In genomic region chr2:39486071-39486470, GRCh38 we compare ENCODE assay signal across 22 cellular contexts. TPM values are rescaled to one million over a fixed set of nuclear protein-coding genes. Genes with fewer than 3 reads are reported as not detected.
DNase-seq lines count a peak whose midpoint lies in the region; ATAC-seq and TF ChIP-seq lines count a peak whose summit lies in the region.
"Had no signal": no experiment of that assay in that cellular context is flagged by ENCODE, and none has a peak within 500 bp of the region (broad histone marks: within the 10 kb centered on the region; RNA-seq: fewer than 3 reads in every experiment).

No MANE protein-coding gene starts in this region.

- H3K4me3 ChIP-seq in heart right ventricle, result no peak overlapping the region
- H3K4me3 ChIP-seq in right atrium auricular region, result no peak overlapping the region
- H3K4me3 ChIP-seq in mesenchymal stem cell (ENCODE audit: insufficient read depth in 1 of 2, low read depth in 1 of 2, low read length in 2 of 2), result no peak overlapping the region
- H3K4me3 ChIP-seq in esophagus muscularis mucosa, result no peak overlapping the region
- H3K4me3 ChIP-seq: BLaER1, GM12878, HAP-1, SK-N-MC had no signal

- H3K79me1 ChIP-seq in mesenchymal stem cell (replicated peaks; ENCODE audit: low read length, poor library complexity, severe bottlenecking), result no peaks in the 10 kb centered on the region

- peak overlapping the region; percentile 26 for H2BK15ac ChIP-seq in mesenchymal stem cell (ENCODE audit: low read depth, poor library complexity, severe bottlenecking)

- peaks cover 15% of the 10 kb centered on the region for H3K4me1 Mint-ChIP-seq in type B pancreatic cell (ENCODE audit: unreplicated experiment)

- no peak overlapping the region for H2BK5ac ChIP-seq in mesenchymal stem cell (ENCODE audit: low read depth, low read length, poor library complexity, severe bottlenecking)

- H4K91ac ChIP-seq in mesenchymal stem cell (ENCODE audit: low read length), result peak overlapping the region; percentile 36

- no peak for TF ChIP-seq EP300 in esophagus muscularis mucosa (IDR thresholded peaks at IDR 0.05)

- H2AFZ ChIP-seq in mesenchymal stem cell (ENCODE audit: low read depth, low read length), result no peak overlapping the region

- WGBS in heart right ventricle, 2 donors, result 74 to 77% methylated on average over 2 of the region's 2 CpGs
- WGBS in mesenchymal stem cell, result 65% methylated on average over 2 of the region's 2 CpGs
- 86% methylated on average over 2 of the region's 2 CpGs for WGBS in esophagus muscularis mucosa

- intact Hi-C loops in heart right ventricle (cut with DNase I) (loop anchor here in 2 of 10 donors (5.0 kb wide), 2 partner anchors 34 to 44 kb away; no protein-coding TSS in a partner anchor), esophagus muscularis mucosa (cut with DNase I) (no loop called here)

- peak overlapping the region; percentile 66 for H4K8ac ChIP-seq in mesenchymal stem cell (ENCODE audit: low read length)

- H3K27me3 ChIP-seq in heart right ventricle, result no peaks in the 10 kb centered on the region
- no peaks in the 10 kb centered on the region for H3K27me3 ChIP-seq in right atrium auricular region
- no peaks in the 10 kb centered on the region for H3K27me3 ChIP-seq in mesenchymal stem cell (ENCODE audit: control insufficient read depth in 1 of 2, insufficient read depth in 1 of 2, low read length in 2 of 2)
- no peaks in the 10 kb centered on the region for H3K27me3 ChIP-seq in esophagus muscularis mucosa
- H3K27me3 ChIP-seq: BLaER1 had no signal

- H3K36me3 Mint-ChIP-seq in type B pancreatic cell, result no peaks in the 10 kb centered on the region

- peak overlapping the region in 1 of 2 experiments; percentile 75 for H3K4ac ChIP-seq in mesenchymal stem cell (ENCODE audit: low read depth in 1 of 2, low read length in 2 of 2)

- no peaks in the 10 kb centered on the region for H3K9me3 Mint-ChIP-seq in type B pancreatic cell
- H3K9me3 Mint-ChIP-seq: CD8-positive, alpha-beta T cell had no signal

- no peak overlapping the region for H3K4me2 ChIP-seq in mesenchymal stem cell (ENCODE audit: low read length, poor library complexity, severe bottlenecking)
- H3K4me2 ChIP-seq: BLaER1 had no signal

- H2BK12ac ChIP-seq in mesenchymal stem cell (ENCODE audit: low read length in 2 of 2), result peak overlapping the region; percentile 56 to 87

- H3K27ac ChIP-seq in heart right ventricle (peak overlapping the region in 1 of 10 donors; percentile 21), right atrium auricular region (no peak overlapping the region), mesenchymal stem cell (ENCODE audit: low read length, poor library complexity, severe bottlenecking) (no peak overlapping the region), esophagus muscularis mucosa (replicated peaks in 1 of 4) (no peak overlapping the region)
- H3K27ac ChIP-seq: BLaER1, HL-60, SK-N-MC had no signal

- no peaks in the 10 kb centered on the region for H3K36me3 ChIP-seq in heart right ventricle
- H3K36me3 ChIP-seq in right atrium auricular region, result no peaks in the 10 kb centered on the region
- no peaks in the 10 kb centered on the region for H3K36me3 ChIP-seq in mesenchymal stem cell (ENCODE audit: control insufficient read depth in 1 of 2, insufficient read depth in 2 of 2, low read depth in 1 of 2, low read length in 2 of 2)
- H3K36me3 ChIP-seq in esophagus muscularis mucosa, result no peaks in the 10 kb centered on the region
- H3K36me3 ChIP-seq: BLaER1, HAP-1 had no signal

- no peak overlapping the region for H2BK120ac ChIP-seq in mesenchymal stem cell (ENCODE audit: low read depth, low read length)

- H3K27ac Mint-ChIP-seq in type B pancreatic cell, result peak overlapping the region; percentile 8
- H3K27ac Mint-ChIP-seq: CD8-positive, alpha-beta T cell had no signal

- no peak overlapping the region for H3K4me3 Mint-ChIP-seq in type B pancreatic cell
- H3K4me3 Mint-ChIP-seq: CD8-positive, alpha-beta T cell had no signal

- H3K18ac ChIP-seq in mesenchymal stem cell (ENCODE audit: low read depth in 1 of 2, low read length in 2 of 2), result peak overlapping the region; percentile 58 to 65

- H3K9ac ChIP-seq in mesenchymal stem cell (ENCODE audit: low read length), result no peak overlapping the region
- H3K9ac ChIP-seq: BLaER1 had no signal

- no peak for TF ChIP-seq POLR2A in esophagus muscularis mucosa (IDR thresholded peaks at IDR 0.05; ENCODE audit: low read depth)

- ATAC-seq in heart right ventricle, result peak in 5 of 8 donors; percentile 13 to 72 (median 56)
- ATAC-seq: CD8-positive, alpha-beta T cell; GM12878; PC-3 had no signal

- no peak overlapping the region for H3K23ac ChIP-seq in mesenchymal stem cell (ENCODE audit: low read length in 2 of 2)

- H3K4me1 ChIP-seq in heart right ventricle (peaks cover 0 to 45% (median 28%) of the 10 kb centered on the region in 9 donors), right atrium auricular region (peaks cover 0 to 17% of the 10 kb centered on the region in 2 donors), mesenchymal stem cell (ENCODE audit: control insufficient read depth, insufficient read depth, low read depth, low read length) (peaks cover 4% of the 10 kb centered on the region), esophagus muscularis mucosa (peaks cover 11 to 18% (median 14%) of the 10 kb centered on the region in 4 donors)

- H3K27me3 Mint-ChIP-seq in type B pancreatic cell, result no peaks in the 10 kb centered on the region

- H3K9me3 ChIP-seq in heart right ventricle, result no peaks in the 10 kb centered on the region
- no peaks in the 10 kb centered on the region for H3K9me3 ChIP-seq in right atrium auricular region
- no peaks in the 10 kb centered on the region for H3K9me3 ChIP-seq in mesenchymal stem cell (ENCODE audit: control insufficient read depth, low read length)
- H3K9me3 ChIP-seq in esophagus muscularis mucosa, result no peaks in the 10 kb centered on the region
- H3K9me3 ChIP-seq: HAP-1 had no signal

- DNase-seq in heart right ventricle (no peak), right atrium auricular region (ENCODE audit: low spot score) (no peak), RPMI7951 (ENCODE audit: low read depth) (peak; percentile 53), mesenchymal stem cell (peak; percentile 48), type B pancreatic cell (ENCODE audit: extremely low spot score, unreplicated experiment) (no peak), esophagus muscularis mucosa (ENCODE audit: extremely low spot score) (no peak), NCI-H82 treated with DMSO at 0.1 percent for 48 hours (lab: John Stamatoyannopoulos, UW; ENCODE audit: unreplicated experiment) (no peak), MV-4-11 (lab: John Stamatoyannopoulos, UW) (no peak)
- DNase-seq: 8988T; CD8-positive, alpha-beta T cell; DMS79; KBM-7; NCI-H146; NCI-H2081; NCI-H510A; NCI-H774; PC-3 had no signal

- peak overlapping the region; percentile 14 for H2AK5ac ChIP-seq in mesenchymal stem cell (ENCODE audit: low read length, severe bottlenecking)

- TF ChIP-seq CTCF in heart right ventricle (IDR thresholded peaks at IDR 0.05) (no peak), right atrium auricular region (IDR thresholded peaks at IDR 0.05) (no peak), type B pancreatic cell (conservative IDR thresholded peaks at IDR 0.05) (no peak), esophagus muscularis mucosa (IDR thresholded peaks at IDR 0.05) (no peak)

- no peak overlapping the region for H3K14ac ChIP-seq in mesenchymal stem cell (ENCODE audit: low read length in 2 of 2)

RNA-seq across cellular contexts. Expression of gene MAP4K3, which starts 49.0 kb away (rescaled TPM):
- total RNA-seq in heart right ventricle (10 to 100 TPM; 27.6 to 49.0 (median 40.2) TPM), right atrium auricular region (10 to 100 TPM; 26.2 to 28.9 TPM), type B pancreatic cell (ENCODE audit: low replicate concordance) (36.7 and 49.0 TPM in 2 replicates), esophagus muscularis mucosa (10 to 100 TPM; 39.6 to 72.5 (median 53.8) TPM)
- 10 to 100 TPM in 1 of 2 donors, 1 to 10 TPM in 1; 8.1 to 41.5 TPM for polyA plus RNA-seq in heart right ventricle
- 35.1 and 35.6 TPM in 2 replicates for total RNA-seq in RPMI7951 (2014; rRNA removed; shearing (Covaris generic))
- polyA plus RNA-seq in mesenchymal stem cell (2013, experiment 1 of 2), result 31.1 TPM
- polyA plus RNA-seq in mesenchymal stem cell (2013, experiment 2 of 2), result 32.2 TPM

Comparison
In these comparisons a context has a peak if more than half of its experiments do, and no peak if none do; other contexts are left out.
1. DNase-seq: peak in RPMI7951 (single experiment) and mesenchymal stem cell (single experiment); none in heart right ventricle (0 of 2), right atrium auricular region (single experiment), type B pancreatic cell (single experiment), esophagus muscularis mucosa (single experiment), NCI-H82 treated with DMSO at 0.1 percent for 48 hours (single experiment) and MV-4-11 (single experiment).